ENCODE assay signal across 8 cellular contexts in genomic region chr5:112707187-112708179, GRCh38. TPM values are rescaled to one million over a fixed set of nuclear protein-coding genes. Genes with fewer than 3 reads are reported as not detected.
DNase-seq lines count a peak whose midpoint lies in the region; ATAC-seq, FAIRE-seq and TF ChIP-seq lines count a peak whose summit lies in the region.

No MANE protein-coding gene starts in this region.

- H3K4me3 ChIP-seq in WI38 (ENCODE audit: low read depth, low read length) (peak overlapping the region; percentile 93), bronchial epithelial cell (ENCODE audit: low read depth, low read length) (peak overlapping the region; percentile 95), skin epidermis (peak overlapping the region; percentile 67 to 92 (median 87))

- H3K27me3 ChIP-seq in bronchial epithelial cell (ENCODE audit: control insufficient read depth, insufficient read depth, low read length) = no peaks in the 10 kb centered on the region

- ATAC-seq in GM18909 (IDR thresholded peaks at IDR 0.05; ENCODE audit: poor library complexity, unreplicated experiment) = peak; percentile 97
- ATAC-seq in HG03159 (IDR thresholded peaks at IDR 0.05; ENCODE audit: unreplicated experiment) = peak; percentile 96

- peak; percentile 36 for FAIRE-seq in bronchial epithelial cell (lab: Jason Lieb, UNC)

- H3K36me3 ChIP-seq in bronchial epithelial cell (ENCODE audit: control insufficient read depth, insufficient read depth, low read length) = no peaks in the 10 kb centered on the region

- DNase-seq in AG08396 (ENCODE audit: low spot score) (peak; percentile 99), NCI-H2227 (lab: John Stamatoyannopoulos, UW; ENCODE audit: unreplicated experiment) (peak; percentile 97), bronchial epithelial cell (ENCODE audit: low read depth) (peak; percentile 97), iPS-NIHi11 (ENCODE audit: low spot score) (peak; percentile 100)

- H3K27ac ChIP-seq in skin epidermis = peak overlapping the region; percentile 82 to 100 (median 96)

- TF ChIP-seq CTCF in WI38 (IDR thresholded peaks at IDR 0.05; ENCODE audit: low read depth, low read length) (no peak), bronchial epithelial cell (IDR thresholded peaks at IDR 0.05; ENCODE audit: insufficient read depth, low read length, severe bottlenecking) (no peak)

RNA-seq across cellular contexts. Expression of gene APC, which starts 30.2 kb away (rescaled TPM):
- total RNA-seq in bronchial epithelial cell = 33.7 and 37.1 TPM in 2 replicates

Comparison
In these comparisons a context has a peak if more than half of its experiments do, and no peak if none do; other contexts are left out.
1. Peak in every context shown above with its lines: DNase-seq, ATAC-seq, H3K4me3 ChIP-seq and H3K27ac ChIP-seq.